ENCODE assay signal across 14 cellular contexts in the genomic region with DNA sequence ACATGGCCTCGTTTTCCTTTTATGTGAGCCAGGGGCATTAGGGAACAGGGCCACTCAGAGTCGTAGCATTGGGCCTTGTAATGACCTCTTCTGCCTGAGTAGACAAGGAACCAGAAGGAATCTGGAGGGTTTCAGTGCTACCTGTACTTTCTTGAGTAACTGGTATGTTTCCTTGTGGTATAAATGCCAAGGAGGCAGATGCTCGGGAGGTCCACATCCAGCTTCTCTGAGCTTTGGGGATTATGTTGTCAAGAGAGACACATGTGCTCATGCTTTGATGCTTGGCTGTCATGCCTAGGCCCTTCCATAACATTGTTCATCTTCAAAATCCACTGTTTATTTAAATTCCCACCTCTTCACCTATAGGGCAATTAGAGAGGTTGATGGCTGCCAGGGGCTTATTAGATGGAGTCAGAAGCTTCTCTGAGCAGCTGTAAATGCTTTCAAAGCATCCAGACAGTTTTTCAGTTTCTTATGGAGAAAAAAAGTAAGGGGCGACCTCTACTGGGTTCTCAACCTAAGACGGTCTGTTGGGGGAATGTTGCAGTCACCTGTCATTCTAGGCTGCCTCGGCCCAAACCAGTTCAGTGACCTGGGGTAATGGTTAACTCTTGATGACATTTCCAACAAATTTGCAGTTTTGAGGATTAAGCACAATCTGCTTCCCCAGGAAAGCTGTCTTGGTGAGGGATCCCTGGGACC. TPM values are rescaled to one million over a fixed set of nuclear protein-coding genes. Genes with fewer than 3 reads are reported as not detected.
DNase-seq lines count a peak whose midpoint lies in the region; ATAC-seq and TF ChIP-seq lines count a peak whose summit lies in the region.
"Had no signal": no experiment of that assay in that cellular context is flagged by ENCODE, and none has a peak within 500 bp of the region (broad histone marks: within the 10 kb centered on the region; RNA-seq: fewer than 3 reads in every experiment).

No MANE protein-coding gene starts in this region.

- no TSS peak for BruUV-seq in HCT116 (replicated peaks; lab: Mats Ljungman, UMichigan)

- H3K4me1 ChIP-seq in HCT116 (ENCODE audit: control insufficient read depth in 1 of 2, insufficient read depth in 2 of 2, low read length in 2 of 2): no peaks in the 10 kb centered on the region
- peaks cover 5% of the 10 kb centered on the region for H3K4me1 ChIP-seq in ovary (ENCODE audit: insufficient read depth)

- H4K20me1 ChIP-seq in HCT116 (ENCODE audit: insufficient read depth): no peaks in the 10 kb centered on the region

- intact Hi-C loops in HCT116 (cut with micrococcal nuclease) (no loop called here), left colon (cut with DNase I, micrococcal nuclease) (no loop called here), ovary (cut with DNase I) (no loop called here)

- H3K4me3 Mint-ChIP-seq in activated CD4-positive, alpha-beta memory T cell treated with anti-CD3 and anti-CD28 coated beads, Interleukin-2, amount 10 ng/mL, durations not matched to agents 7 days and 5 days: no peak overlapping the region
- H3K4me3 Mint-ChIP-seq: activated B cell treated with CpG ODN at 0.5 μM for 24 hours had no signal

- RAD21 ChIA-PET in HCT116 (lab: Charles Lee; ENCODE audit: low non-redundant PET in 1 of 2, low total read pairs in 2 of 2, uncharacterized antibody in 2 of 2, unreplicated experiment in 2 of 2): no interaction called here

- H3K79me2 ChIP-seq in HCT116 (ENCODE audit: insufficient read depth, low read length): no peaks in the 10 kb centered on the region

- DNase-seq in NCI-H2227 (lab: John Stamatoyannopoulos, UW; ENCODE audit: unreplicated experiment): peak; percentile 18
- no peak for DNase-seq in NCI-H2227 treated with DMSO at 0.1 percent for 48 hours (lab: John Stamatoyannopoulos, UW)
- no peak for DNase-seq in HCT116 (ENCODE audit: low read depth, low spot score)
- DNase-seq in activated CD4-positive, alpha-beta memory T cell treated with anti-CD3 and anti-CD28 coated beads, Interleukin-2, amount 10 ng/mL, durations not matched to agents 7 days and 5 days: no peak
- DNase-seq in mesenteric fat pad (ENCODE audit: low spot score): peak; percentile 41
- DNase-seq in left colon: no peak
- DNase-seq in ovary: no peak
- DNase-seq: activated B cell treated with CpG ODN at 0.5 μM for 24 hours, MG63, NCI-H345 had no signal

- no peak overlapping the region for H2AFZ ChIP-seq in HCT116 (ENCODE audit: low read depth, low read length, poor library complexity, severe bottlenecking)

- no peak overlapping the region for H3K27ac ChIP-seq in HCT116 (ENCODE audit: low read depth, low read length)
- no peak overlapping the region for H3K27ac ChIP-seq in ovary
- H3K27ac ChIP-seq: cardiac muscle cell, tibial artery had no signal

- peaks cover 39% of the 10 kb centered on the region for H3K4me1 Mint-ChIP-seq in activated CD4-positive, alpha-beta memory T cell treated with anti-CD3 and anti-CD28 coated beads, Interleukin-2, amount 10 ng/mL, durations not matched to agents 7 days and 5 days

- no peaks in the 10 kb centered on the region for H3K9me3 Mint-ChIP-seq in activated CD4-positive, alpha-beta memory T cell treated with anti-CD3 and anti-CD28 coated beads, Interleukin-2, amount 10 ng/mL, durations not matched to agents 7 days and 5 days
- H3K9me3 Mint-ChIP-seq: activated B cell treated with CpG ODN at 0.5 μM for 24 hours had no signal

- ATAC-seq in HCT116: no peak; the same call in 1 of the 2 replicates
- no peak for ATAC-seq in GM18502 (IDR thresholded peaks at IDR 0.05; ENCODE audit: poor library complexity, unreplicated experiment)
- ATAC-seq in left colon: no peak
- ATAC-seq: Right ventricle myocardium inferior had no signal

- H3K4me2 ChIP-seq in HCT116 (ENCODE audit: low read length): no peak overlapping the region

- H3K9me3 ChIP-seq in HCT116 (ENCODE audit: control insufficient read depth in 1 of 2, insufficient read depth in 1 of 2, low read depth in 1 of 2, low read length in 2 of 2): no peaks in the 10 kb centered on the region
- H3K9me3 ChIP-seq in ovary: no peaks in the 10 kb centered on the region
- H3K9me3 ChIP-seq: MG63, tibial artery had no signal

- H3K36me3 ChIP-seq in HCT116 (ENCODE audit: control insufficient read depth in 1 of 2, insufficient read depth in 2 of 2, low read length in 2 of 2) (peaks cover 2 to 7% of the 10 kb centered on the region in 2 experiments; a peak in 1 of 4 replicates), ovary (no peaks in the 10 kb centered on the region)
- H3K36me3 ChIP-seq: cardiac muscle cell had no signal

- POLR2A ChIA-PET in HCT116 (lab: Charles Lee): no interaction called here
- POLR2A ChIA-PET in activated CD4-positive, alpha-beta memory T cell treated with anti-CD3 and anti-CD28 coated beads, Interleukin-2, amount 10 ng/mL, durations not matched to agents 7 days and 5 days (lab: Charles Lee): interaction anchor here (0.7 to 2.0 kb wide), 6 partner anchors 8 to 658 kb away, joined by 3 to 8 read pairs (median 4); a partner anchor contains a TSS

- WGBS in ovary, 3 donors: 86% methylated on average over 6 of the region's 6 CpGs

- H3K27me3 Mint-ChIP-seq in activated CD4-positive, alpha-beta memory T cell treated with anti-CD3 and anti-CD28 coated beads, Interleukin-2, amount 10 ng/mL, durations not matched to agents 7 days and 5 days: no peaks in the 10 kb centered on the region

- H3K27ac Mint-ChIP-seq in activated CD4-positive, alpha-beta memory T cell treated with anti-CD3 and anti-CD28 coated beads, Interleukin-2, amount 10 ng/mL, durations not matched to agents 7 days and 5 days: peak overlapping the region; percentile 11
- H3K27ac Mint-ChIP-seq: activated B cell treated with CpG ODN at 0.5 μM for 24 hours had no signal

- H3K36me3 Mint-ChIP-seq in activated CD4-positive, alpha-beta memory T cell treated with anti-CD3 and anti-CD28 coated beads, Interleukin-2, amount 10 ng/mL, durations not matched to agents 7 days and 5 days (ENCODE audit: low read depth): peaks cover 41% of the 10 kb centered on the region

- no peak for TF ChIP-seq EP300 in ovary (IDR thresholded peaks at IDR 0.05)

- TF ChIP-seq POLR2A in HCT116 (IDR thresholded peaks at IDR 0.05; ENCODE audit: borderline replicate concordance, extremely low read depth, insufficient read depth, insufficient read length) (no peak), ovary (IDR thresholded peaks at IDR 0.05) (no peak)

- CTCF ChIA-PET in HCT116 (lab: Charles Lee): interaction anchor here (0.7 kb wide), 1 partner anchor 478 kb away, joined by 6 read pairs; no protein-coding TSS in a partner anchor
- CTCF ChIA-PET in activated CD4-positive, alpha-beta memory T cell treated with anti-CD3 and anti-CD28 coated beads, Interleukin-2, amount 10 ng/mL, durations not matched to agents 7 days and 5 days (lab: Charles Lee): interaction anchor here (0.8 to 2.5 kb wide), 6 partner anchors 11 to 715 kb away, joined by 3 to 10 read pairs (median 3); no protein-coding TSS in a partner anchor

- TF ChIP-seq RAD21 in HCT116 (IDR thresholded peaks at IDR 0.05; ENCODE audit: low read depth): peak; percentile 41; the same call in 1 of the 2 replicates

- H3K9ac ChIP-seq in HCT116 (ENCODE audit: low read length): no peak overlapping the region

- H3K4me3 ChIP-seq in HCT116 (replicated peaks in 1 of 2; ENCODE audit: low read depth in 1 of 2, low read length in 2 of 2) (no peak overlapping the region), ovary (no peak overlapping the region)
- H3K4me3 ChIP-seq: cardiac muscle cell, MG63, tibial artery had no signal

- TF ChIP-seq CTCF in HCT116 (IDR thresholded peaks at IDR 0.05 in 2 of 3, conservative IDR thresholded peaks at IDR 0.05 in 1 of 3; ENCODE audit: borderline replicate concordance in 1 of 3, insufficient read depth in 1 of 3, low read depth in 2 of 3, low read length in 2 of 3) (no peak), ovary (IDR thresholded peaks at IDR 0.05) (no peak)

- H3K9me2 ChIP-seq in HCT116 (ENCODE audit: insufficient read depth): no peaks in the 10 kb centered on the region

- H3K27me3 ChIP-seq in HCT116 (ENCODE audit: insufficient read depth, low read length) (no peaks in the 10 kb centered on the region), ovary (no peaks in the 10 kb centered on the region)
- H3K27me3 ChIP-seq: cardiac muscle cell, MG63, tibial artery had no signal

TF ChIP-seq in HCT116, 20 proteins besides CTCF, POLR2A, EP300 and RAD21:
- TF ChIP-seq, protein P1, sequence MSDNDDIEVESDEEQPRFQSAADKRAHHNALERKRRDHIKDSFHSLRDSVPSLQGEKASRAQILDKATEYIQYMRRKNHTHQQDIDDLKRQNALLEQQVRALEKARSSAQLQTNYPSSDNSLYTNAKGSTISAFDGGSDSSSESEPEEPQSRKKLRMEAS (IDR thresholded peaks at IDR 0.05): no peak

RNA-seq across cellular contexts. Expression of a gene that starts 26.5 kb away (rescaled TPM):
- total RNA-seq in HCT116 (2021; ENCODE audit: unreplicated experiment) (44.8 TPM), mesenteric fat pad (259 TPM), left colon (100 to 1,000 TPM; 142 to 197 TPM), ovary (100 to 1,000 TPM; 117 to 322 (median 152) TPM)
- 21.9 and 28.4 TPM in 2 replicates for polyA plus RNA-seq in HCT116 (2012)
- 100 to 1,000 TPM in 1 of 2 experiments, 10 to 100 TPM in 1; 96.4 to 100 TPM for total RNA-seq in activated CD4-positive, alpha-beta memory T cell treated with anti-CD3 and anti-CD28 coated beads, Interleukin-2, amount 10 ng/mL, durations not matched to agents 7 days and 5 days
- polyA plus RNA-seq in ovary: 10 to 100 TPM; 56.2 to 75.7 TPM

Comparison
In these comparisons a context has a peak if more than half of its experiments do, and no peak if none do; other contexts are left out.
1. DNase-seq: peak in NCI-H2227 (single experiment) and mesenteric fat pad (single experiment); none in NCI-H2227 treated with DMSO at 0.1 percent for 48 hours (single experiment), HCT116 (single experiment), activated CD4-positive, alpha-beta memory T cell treated with anti-CD3 and anti-CD28 coated beads, Interleukin-2, amount 10 ng/mL, durations not matched to agents 7 days and 5 days (single experiment), left colon (0 of 2) and ovary (0 of 5).